Comparison of ENCODE assay signal across 21 cellular contexts in genomic region chr17:71963341-71963740, GRCh38.
"Had no signal": no experiment of that assay in that cellular context is flagged by ENCODE, and none has a peak within 500 bp of the region (broad histone marks: within the 10 kb centered on the region; RNA-seq: fewer than 3 reads in every experiment).

No MANE protein-coding gene starts in this region.

- H3K27me3 Mint-ChIP-seq: activated B cell treated with CpG ODN at 0.5 μM for 24 hours; activated CD4-positive, alpha-beta memory T cell treated with anti-CD3 and anti-CD28 coated beads for 36 hours; dendritic cell treated with granulocyte-macrophage colony-stimulating factor and Interleukin-4, amounts not matched to agents 40 ng/mL and 50 ng/mL, for 4 days; progenitor cell of endocrine pancreas had no signal

- H3K4me3 Mint-ChIP-seq: activated B cell treated with CpG ODN at 0.5 μM for 24 hours; activated CD4-positive, alpha-beta memory T cell treated with anti-CD3 and anti-CD28 coated beads for 36 hours; activated naive CD8-positive, alpha-beta T cell; activated T-helper 1 cell treated with anti-CD3 and anti-CD28 coated beads, Interleukin-12 subunit alpha, Interleukin-12 subunit beta, Interleukin-2, Interleukin-4 antibody, amounts not matched to agents 30 ng/mL and 10 ng/mL and 1 ng/mL, durations not matched to agents 14 hours and 24 hours and 36 hours; dendritic cell treated with granulocyte-macrophage colony-stimulating factor and Interleukin-4, amounts not matched to agents 40 ng/mL and 50 ng/mL, for 4 days had no signal

- H3K9me3 Mint-ChIP-seq: activated CD4-positive, alpha-beta memory T cell treated with anti-CD3 and anti-CD28 coated beads for 36 hours; dendritic cell treated with granulocyte-macrophage colony-stimulating factor and Interleukin-4, amounts not matched to agents 40 ng/mL and 50 ng/mL, for 4 days had no signal

- H3K36me3 Mint-ChIP-seq: activated CD4-positive, alpha-beta memory T cell treated with anti-CD3 and anti-CD28 coated beads for 36 hours; activated naive CD8-positive, alpha-beta T cell had no signal

- DNase-seq: activated B cell treated with CpG ODN at 0.5 μM for 24 hours; activated CD4-positive, alpha-beta memory T cell treated with anti-CD3 and anti-CD28 coated beads for 36 hours; activated CD4-positive, alpha-beta T cell treated with anti-CD3 and anti-CD28 coated beads for 4 hours; activated gamma-delta T cell treated with Interleukin-2 at 50 U/mL for 16 hours; activated T-cell treated with anti-CD3 and anti-CD28 coated beads for 4 hours; effector CD8-positive, alpha-beta T cell; heart left ventricle; kidney glomerular epithelial cell; left ventricle myocardium inferior; mammary epithelial cell; midbrain; stimulated activated CD4-positive, alpha-beta T cell treated with anti-CD3 and anti-CD28 coated beads, Interleukin-12 subunit alpha, Interleukin-12 subunit beta, amount 100 ng/mL, for 4 hours; stimulated activated CD4-positive, alpha-beta T cell treated with anti-CD3 and anti-CD28 coated beads, Interleukin-1b, Interleukin-23, amount 100 ng/mL, for 48 hours; stimulated activated naive CD4-positive, alpha-beta T cell treated with Interleukin-2 at 50 U/mL for 16 hours; tibial artery had no signal

- H3K4me1 Mint-ChIP-seq: activated B cell treated with CpG ODN at 0.5 μM for 24 hours had no signal

- ATAC-seq: esophagus mucosa, gastroesophageal sphincter, heart left ventricle had no signal

- H3K27ac Mint-ChIP-seq: activated B cell treated with CpG ODN at 0.5 μM for 24 hours; activated CD4-positive, alpha-beta memory T cell treated with anti-CD3 and anti-CD28 coated beads for 36 hours; activated naive CD8-positive, alpha-beta T cell; activated T-helper 1 cell treated with anti-CD3 and anti-CD28 coated beads, Interleukin-12 subunit alpha, Interleukin-12 subunit beta, Interleukin-2, Interleukin-4 antibody, amounts not matched to agents 30 ng/mL and 10 ng/mL and 1 ng/mL, durations not matched to agents 14 hours and 24 hours and 36 hours; dendritic cell treated with granulocyte-macrophage colony-stimulating factor and Interleukin-4, amounts not matched to agents 40 ng/mL and 50 ng/mL, for 4 days; progenitor cell of endocrine pancreas had no signal
